ENCODE assay signal across 1 cellular context in the genomic region with DNA sequence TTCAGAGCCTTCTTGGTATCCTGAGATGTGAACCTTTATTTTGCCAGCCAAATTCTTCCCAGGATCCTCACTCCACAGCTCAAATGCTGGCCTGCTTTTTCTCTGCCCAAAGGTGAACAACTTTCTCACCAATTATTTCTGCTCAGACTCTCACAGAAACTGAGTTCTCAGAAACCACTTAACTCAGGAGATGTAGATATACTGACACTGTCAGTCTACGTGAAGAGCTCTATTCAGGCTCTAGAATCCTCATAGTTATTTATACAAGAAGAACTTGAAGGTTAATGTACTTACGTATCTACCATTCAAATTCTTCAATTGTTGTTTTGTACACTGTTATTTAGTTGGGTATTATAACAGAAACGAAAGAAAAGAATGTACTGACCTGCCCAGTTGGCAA.
TF ChIP-seq lines count a peak whose summit lies in the region.

No MANE protein-coding gene starts in this region.

TF ChIP-seq in WTC11, 78 proteins besides CTCF, POLR2A, EP300 and RAD21 (continued from another document):
- TF ChIP-seq, protein P1, sequence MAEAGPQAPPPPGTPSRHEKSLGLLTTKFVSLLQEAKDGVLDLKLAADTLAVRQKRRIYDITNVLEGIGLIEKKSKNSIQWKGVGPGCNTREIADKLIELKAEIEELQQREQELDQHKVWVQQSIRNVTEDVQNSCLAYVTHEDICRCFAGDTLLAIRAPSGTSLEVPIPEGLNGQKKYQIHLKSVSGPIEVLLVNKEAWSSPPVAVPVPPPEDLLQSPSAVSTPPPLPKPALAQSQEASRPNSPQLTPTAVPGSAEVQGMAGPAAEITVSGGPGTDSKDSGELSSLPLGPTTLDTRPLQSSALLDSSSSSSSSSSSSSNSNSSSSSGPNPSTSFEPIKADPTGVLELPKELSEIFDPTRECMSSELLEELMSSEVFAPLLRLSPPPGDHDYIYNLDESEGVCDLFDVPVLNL (CRISPR knock-in tag; IDR thresholded peaks at IDR 0.05; ENCODE audit: borderline replicate concordance, low read depth), result no peak
- TF ChIP-seq, protein P2, sequence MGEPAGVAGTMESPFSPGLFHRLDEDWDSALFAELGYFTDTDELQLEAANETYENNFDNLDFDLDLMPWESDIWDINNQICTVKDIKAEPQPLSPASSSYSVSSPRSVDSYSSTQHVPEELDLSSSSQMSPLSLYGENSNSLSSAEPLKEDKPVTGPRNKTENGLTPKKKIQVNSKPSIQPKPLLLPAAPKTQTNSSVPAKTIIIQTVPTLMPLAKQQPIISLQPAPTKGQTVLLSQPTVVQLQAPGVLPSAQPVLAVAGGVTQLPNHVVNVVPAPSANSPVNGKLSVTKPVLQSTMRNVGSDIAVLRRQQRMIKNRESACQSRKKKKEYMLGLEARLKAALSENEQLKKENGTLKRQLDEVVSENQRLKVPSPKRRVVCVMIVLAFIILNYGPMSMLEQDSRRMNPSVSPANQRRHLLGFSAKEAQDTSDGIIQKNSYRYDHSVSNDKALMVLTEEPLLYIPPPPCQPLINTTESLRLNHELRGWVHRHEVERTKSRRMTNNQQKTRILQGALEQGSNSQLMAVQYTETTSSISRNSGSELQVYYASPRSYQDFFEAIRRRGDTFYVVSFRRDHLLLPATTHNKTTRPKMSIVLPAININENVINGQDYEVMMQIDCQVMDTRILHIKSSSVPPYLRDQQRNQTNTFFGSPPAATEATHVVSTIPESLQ (CRISPR knock-in tag; IDR thresholded peaks at IDR 0.05), result no peak
- TF ChIP-seq TEAD1 (CRISPR knock-in tag; IDR thresholded peaks at IDR 0.05), result no peak
- TF ChIP-seq RELA (CRISPR knock-in tag; IDR thresholded peaks at IDR 0.05; ENCODE audit: borderline replicate concordance), result no peak
- TF ChIP-seq ATF1 (CRISPR knock-in tag; IDR thresholded peaks at IDR 0.05), result no peak
- TF ChIP-seq, protein P3, sequence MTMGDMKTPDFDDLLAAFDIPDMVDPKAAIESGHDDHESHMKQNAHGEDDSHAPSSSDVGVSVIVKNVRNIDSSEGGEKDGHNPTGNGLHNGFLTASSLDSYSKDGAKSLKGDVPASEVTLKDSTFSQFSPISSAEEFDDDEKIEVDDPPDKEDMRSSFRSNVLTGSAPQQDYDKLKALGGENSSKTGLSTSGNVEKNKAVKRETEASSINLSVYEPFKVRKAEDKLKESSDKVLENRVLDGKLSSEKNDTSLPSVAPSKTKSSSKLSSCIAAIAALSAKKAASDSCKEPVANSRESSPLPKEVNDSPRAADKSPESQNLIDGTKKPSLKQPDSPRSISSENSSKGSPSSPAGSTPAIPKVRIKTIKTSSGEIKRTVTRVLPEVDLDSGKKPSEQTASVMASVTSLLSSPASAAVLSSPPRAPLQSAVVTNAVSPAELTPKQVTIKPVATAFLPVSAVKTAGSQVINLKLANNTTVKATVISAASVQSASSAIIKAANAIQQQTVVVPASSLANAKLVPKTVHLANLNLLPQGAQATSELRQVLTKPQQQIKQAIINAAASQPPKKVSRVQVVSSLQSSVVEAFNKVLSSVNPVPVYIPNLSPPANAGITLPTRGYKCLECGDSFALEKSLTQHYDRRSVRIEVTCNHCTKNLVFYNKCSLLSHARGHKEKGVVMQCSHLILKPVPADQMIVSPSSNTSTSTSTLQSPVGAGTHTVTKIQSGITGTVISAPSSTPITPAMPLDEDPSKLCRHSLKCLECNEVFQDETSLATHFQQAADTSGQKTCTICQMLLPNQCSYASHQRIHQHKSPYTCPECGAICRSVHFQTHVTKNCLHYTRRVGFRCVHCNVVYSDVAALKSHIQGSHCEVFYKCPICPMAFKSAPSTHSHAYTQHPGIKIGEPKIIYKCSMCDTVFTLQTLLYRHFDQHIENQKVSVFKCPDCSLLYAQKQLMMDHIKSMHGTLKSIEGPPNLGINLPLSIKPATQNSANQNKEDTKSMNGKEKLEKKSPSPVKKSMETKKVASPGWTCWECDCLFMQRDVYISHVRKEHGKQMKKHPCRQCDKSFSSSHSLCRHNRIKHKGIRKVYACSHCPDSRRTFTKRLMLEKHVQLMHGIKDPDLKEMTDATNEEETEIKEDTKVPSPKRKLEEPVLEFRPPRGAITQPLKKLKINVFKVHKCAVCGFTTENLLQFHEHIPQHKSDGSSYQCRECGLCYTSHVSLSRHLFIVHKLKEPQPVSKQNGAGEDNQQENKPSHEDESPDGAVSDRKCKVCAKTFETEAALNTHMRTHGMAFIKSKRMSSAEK (CRISPR knock-in tag; IDR thresholded peaks at IDR 0.05; ENCODE audit: borderline replicate concordance), result no peak
- no peak for TF ChIP-seq SMAD4 (CRISPR knock-in tag; IDR thresholded peaks at IDR 0.05)
- TF ChIP-seq, protein P4, sequence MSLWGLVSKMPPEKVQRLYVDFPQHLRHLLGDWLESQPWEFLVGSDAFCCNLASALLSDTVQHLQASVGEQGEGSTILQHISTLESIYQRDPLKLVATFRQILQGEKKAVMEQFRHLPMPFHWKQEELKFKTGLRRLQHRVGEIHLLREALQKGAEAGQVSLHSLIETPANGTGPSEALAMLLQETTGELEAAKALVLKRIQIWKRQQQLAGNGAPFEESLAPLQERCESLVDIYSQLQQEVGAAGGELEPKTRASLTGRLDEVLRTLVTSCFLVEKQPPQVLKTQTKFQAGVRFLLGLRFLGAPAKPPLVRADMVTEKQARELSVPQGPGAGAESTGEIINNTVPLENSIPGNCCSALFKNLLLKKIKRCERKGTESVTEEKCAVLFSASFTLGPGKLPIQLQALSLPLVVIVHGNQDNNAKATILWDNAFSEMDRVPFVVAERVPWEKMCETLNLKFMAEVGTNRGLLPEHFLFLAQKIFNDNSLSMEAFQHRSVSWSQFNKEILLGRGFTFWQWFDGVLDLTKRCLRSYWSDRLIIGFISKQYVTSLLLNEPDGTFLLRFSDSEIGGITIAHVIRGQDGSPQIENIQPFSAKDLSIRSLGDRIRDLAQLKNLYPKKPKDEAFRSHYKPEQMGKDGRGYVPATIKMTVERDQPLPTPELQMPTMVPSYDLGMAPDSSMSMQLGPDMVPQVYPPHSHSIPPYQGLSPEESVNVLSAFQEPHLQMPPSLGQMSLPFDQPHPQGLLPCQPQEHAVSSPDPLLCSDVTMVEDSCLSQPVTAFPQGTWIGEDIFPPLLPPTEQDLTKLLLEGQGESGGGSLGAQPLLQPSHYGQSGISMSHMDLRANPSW (CRISPR knock-in tag; conservative IDR thresholded peaks at IDR 0.05; ENCODE audit: low read depth), result no peak
- no peak for TF ChIP-seq ZNF138 (CRISPR knock-in tag; conservative IDR thresholded peaks at IDR 0.05)
TF ChIP-seq in WTC11: peak in this region for 0.
